Comparison of ENCODE assay signal across 7 cellular contexts in genomic region chr11:47186076-47186936, GRCh38. TPM values are rescaled to one million over a fixed set of nuclear protein-coding genes. Genes with fewer than 3 reads are reported as not detected.
A peak's percentile ranks its signal among the peaks of the same experiment; 100 is the strongest.
DNase-seq lines count a peak whose midpoint lies in the region; ATAC-seq and TF ChIP-seq lines count a peak whose summit lies in the region.

TSS of gene PACSIN3 (minus strand) at chr11:47186434. CDS start at chr11:47182727, 3,707 bp downstream.

- DNase-seq in T follicular helper cell (ENCODE audit: low read depth) (peak; percentile 24), mammary epithelial cell (peak; percentile 26), iPS-NIHi11 (ENCODE audit: low spot score) (peak; percentile 76), NCI-H446 treated with DMSO at 0.1 percent for 48 hours (lab: John Stamatoyannopoulos, UW) (no peak)

- intact Hi-C loops in mammary epithelial cell (cut with micrococcal nuclease) = loop anchor here (5.0 kb wide), 1 partner anchor 46 kb away; no protein-coding TSS in a partner anchor

- H3K27ac ChIP-seq in mammary epithelial cell (ENCODE audit: insufficient read depth, low read depth, low read length) (peak within 1 kb of the TSS; percentile 74), skeletal muscle tissue (ENCODE audit: low read depth, low read length) (peak within 1 kb of the TSS; percentile 99)

- dilution Hi-C loops in mammary epithelial cell (cut with HindIII; ENCODE audit: low sequenced_read_pairs) = no loop called here

- ATAC-seq in HG02885 (IDR thresholded peaks at IDR 0.05; ENCODE audit: poor library complexity, unreplicated experiment) = peak; percentile 66

- no peaks in the 10 kb centered on the region for H4K20me1 ChIP-seq in mammary epithelial cell (ENCODE audit: insufficient read depth, low read length)

- CTCF ChIA-PET in mammary epithelial cell (lab: Charles Lee; ENCODE audit: low non-redundant PET) = interaction anchor here (0.6 kb wide), 1 partner anchor 168 kb away, joined by 3 read pairs; no protein-coding TSS in a partner anchor

- peak within 1 kb of the TSS; percentile 48 for H3K4me3 ChIP-seq in GM12875 (ENCODE audit: low read depth, low read length)
- peak within 1 kb of the TSS; percentile 50 to 84 (median 62) for H3K4me3 ChIP-seq in mammary epithelial cell (replicated peaks in 1 of 3; ENCODE audit: insufficient read depth in 1 of 3, low read depth in 2 of 3, low read length in 3 of 3)
- peak within 1 kb of the TSS; percentile 81 to 94 (median 82) for H3K4me3 ChIP-seq in skeletal muscle tissue (ENCODE audit: low read length in 3 of 3)

- peak within 1 kb of the TSS; percentile 70 for H3K9ac ChIP-seq in mammary epithelial cell (ENCODE audit: insufficient read depth, low read length)
- peak within 1 kb of the TSS; percentile 93 to 100 (median 97) for H3K9ac ChIP-seq in skeletal muscle tissue (ENCODE audit: low read depth in 1 of 3, low read length in 3 of 3)

- H3K4me1 ChIP-seq in mammary epithelial cell (ENCODE audit: insufficient read depth, low read length) (peaks cover 36% of the 10 kb centered on the region), skeletal muscle tissue (ENCODE audit: control insufficient read depth in 3 of 3, insufficient read depth in 3 of 3, low read length in 3 of 3) (peaks cover 51 to 67% (median 53%) of the 10 kb centered on the region in 3 donors)

- in situ Hi-C loops in mammary epithelial cell (cut with MboI; ENCODE audit: low sequenced_read_pairs in 2 of 2) = no loop called here

- WGBS in mammary epithelial cell (ENCODE audit: low coverage, missing lambda C conversion rate) = 0% methylated on average over 1 of the region's 87 CpGs

- TF ChIP-seq CTCF in GM12875 (IDR thresholded peaks at IDR 0.05; ENCODE audit: borderline replicate concordance, insufficient read depth, low read depth, low read length) = 0 out of 2 replicates have a peak, but pooled peaks have one; percentile 3
- no peak for TF ChIP-seq CTCF in mammary epithelial cell (conservative IDR thresholded peaks at IDR 0.05 in 1 of 2, IDR thresholded peaks at IDR 0.05 in 1 of 2; ENCODE audit: extremely low read depth in 1 of 2, insufficient read depth in 1 of 2, low read depth in 1 of 2, low read length in 2 of 2)

- no TSS peak for BruUV-seq in mammary epithelial cell (replicated peaks; lab: Mats Ljungman, UMichigan)

- H3K27me3 ChIP-seq in mammary epithelial cell (ENCODE audit: insufficient read depth, low read length) (no peaks in the 10 kb centered on the region), skeletal muscle tissue (ENCODE audit: control insufficient read depth in 3 of 3, insufficient read depth in 3 of 3, low read length in 3 of 3) (no peaks in the 10 kb centered on the region)

- peaks cover 40% of the 10 kb centered on the region for H3K79me2 ChIP-seq in mammary epithelial cell (ENCODE audit: insufficient read depth, low read length)

- H2AFZ ChIP-seq in mammary epithelial cell (ENCODE audit: low read depth, low read length) = peak within 1 kb of the TSS; percentile 84

- no peaks in the 10 kb centered on the region for H3K9me3 ChIP-seq in mammary epithelial cell (replicated peaks; ENCODE audit: insufficient read depth, low read length)
- no peaks in the 10 kb centered on the region for H3K9me3 ChIP-seq in skeletal muscle tissue (ENCODE audit: control insufficient read depth in 3 of 3, low read length in 3 of 3)

- no peaks in the 10 kb centered on the region for H3K36me3 ChIP-seq in mammary epithelial cell (ENCODE audit: insufficient read depth, low read length)
- peaks cover 3 to 19% (median 4%) of the 10 kb centered on the region in 3 donors for H3K36me3 ChIP-seq in skeletal muscle tissue (ENCODE audit: control insufficient read depth in 3 of 3, insufficient read depth in 3 of 3, low read length in 3 of 3)

- H3K4me2 ChIP-seq in mammary epithelial cell (ENCODE audit: insufficient read depth, low read depth, low read length) = peak within 1 kb of the TSS; percentile 76

RNA-seq across cellular contexts. Expression of gene PACSIN3, which starts in this region (rescaled TPM):
- total RNA-seq in mammary epithelial cell = 10 to 100 TPM; 20.7 to 53.4 TPM
- polyA plus RNA-seq in mammary epithelial cell = 39.5 TPM
- 32.1 TPM for polyA minus RNA-seq in mammary epithelial cell
- total RNA-seq in skeletal muscle tissue = 127 TPM
